14 cellular contexts compared by ENCODE assay signal in the genomic region with DNA sequence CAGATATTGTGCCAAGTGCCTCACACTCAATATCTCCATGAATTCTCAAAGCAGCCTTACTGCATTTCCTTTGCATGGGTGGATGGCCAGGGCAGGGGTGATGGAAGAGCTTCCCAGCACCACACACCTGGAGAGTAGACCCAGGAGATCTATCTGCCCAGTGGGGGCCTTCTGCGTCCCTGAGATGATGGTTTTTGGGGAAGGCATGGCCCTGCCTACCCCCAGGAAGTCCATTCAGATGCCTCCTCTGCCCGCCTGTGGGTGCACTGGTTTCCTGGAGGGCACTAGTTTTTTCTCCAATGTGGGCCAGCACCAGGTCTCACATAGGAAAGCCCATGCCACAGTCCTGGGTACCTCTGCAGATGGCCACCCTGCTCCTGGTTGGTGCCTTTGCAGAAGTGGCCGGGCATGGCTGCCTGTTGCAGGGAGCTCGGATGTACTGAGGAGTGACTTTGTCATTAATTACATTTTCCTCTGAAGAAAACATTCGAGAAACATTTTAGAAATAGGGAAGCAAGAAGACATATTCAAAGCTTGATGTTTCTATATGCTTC. TPM values are rescaled to one million over a fixed set of nuclear protein-coding genes. Genes with fewer than 3 reads are reported as not detected.
DNase-seq lines count a peak whose midpoint lies in the region; ATAC-seq and TF ChIP-seq lines count a peak whose summit lies in the region.
"Had no signal": no experiment of that assay in that cellular context is flagged by ENCODE, and none has a peak within 500 bp of the region (broad histone marks: within the 10 kb centered on the region; RNA-seq: fewer than 3 reads in every experiment).

No MANE protein-coding gene starts in this region.

- 66% methylated on average over 2 of the region's 5 CpGs for WGBS in right lobe of liver (ENCODE audit: insufficient coverage, low coverage, low lambda C conversion rate, missing lambda C conversion rate)

- CTCF ChIA-PET in Panc1 (lab: Charles Lee) = no interaction called here

- intact Hi-C loops in Panc1 (cut with micrococcal nuclease; ENCODE audit: unreplicated experiment) = no loop called here
- intact Hi-C loops in right lobe of liver (cut with DNase I) = no loop called here

- DNase-seq in activated effector memory CD4-positive, alpha-beta T cell treated with anti-CD3 and anti-CD28 coated beads, Interleukin-2, amount 50 U/mL, for 16 hours = peak; percentile 50
- no peak for DNase-seq in activated effector memory CD4-positive, alpha-beta T cell treated with Interleukin-2 at 50 U/mL for 16 hours
- peak; percentile 13 for DNase-seq in D341Med (ENCODE audit: low spot score)
- DNase-seq in Panc1 (ENCODE audit: low read depth, low spot score) = no peak
- no peak for DNase-seq in T-helper 17 cell
- no peak for DNase-seq in right lobe of liver
- DNase-seq: AML-193; CD4-positive, alpha-beta memory T cell; H9; KG1 had no signal

- H3K4me1 Mint-ChIP-seq in T-helper 17 cell = no peaks in the 10 kb centered on the region
- H3K4me1 Mint-ChIP-seq: CD4-positive, alpha-beta memory T cell; H9 had no signal

- no peak overlapping the region for H3K4me3 Mint-ChIP-seq in T-helper 17 cell
- H3K4me3 Mint-ChIP-seq: CD4-positive, alpha-beta memory T cell; H9 had no signal

- H3K4me3 ChIP-seq in Panc1 (ENCODE audit: low read depth in 2 of 2, low read length in 2 of 2) = no peak overlapping the region
- H3K4me3 ChIP-seq in right lobe of liver = no peak overlapping the region
- H3K4me3 ChIP-seq: A549 had no signal

- no peak overlapping the region for H3K27ac Mint-ChIP-seq in T-helper 17 cell
- H3K27ac Mint-ChIP-seq: CD4-positive, alpha-beta memory T cell; H9 had no signal

- H3K36me3 ChIP-seq in Panc1 (ENCODE audit: control insufficient read depth, insufficient read depth, low read length) = no peaks in the 10 kb centered on the region
- no peaks in the 10 kb centered on the region for H3K36me3 ChIP-seq in right lobe of liver

- H3K27me3 Mint-ChIP-seq in T-helper 17 cell = no peaks in the 10 kb centered on the region
- H3K27me3 Mint-ChIP-seq: CD4-positive, alpha-beta memory T cell had no signal

- no peaks in the 10 kb centered on the region for H3K36me3 Mint-ChIP-seq in T-helper 17 cell (ENCODE audit: low read depth)
- H3K36me3 Mint-ChIP-seq: CD4-positive, alpha-beta memory T cell had no signal

- in situ Hi-C loops in Panc1 (cut with HindIII; ENCODE audit: low pct_unique_long_range_greater_than_20kb, low sequenced_read_pairs) = no loop called here

- H3K9me3 ChIP-seq in Panc1 (ENCODE audit: control insufficient read depth, insufficient read depth, low read depth, low read length) (no peaks in the 10 kb centered on the region), T-helper 17 cell (ENCODE audit: control insufficient read depth, low read length, poor library complexity, severe bottlenecking) (no peaks in the 10 kb centered on the region), right lobe of liver (no peaks in the 10 kb centered on the region)
- H3K9me3 ChIP-seq: A549 had no signal

- TF ChIP-seq POLR2A in right lobe of liver (IDR thresholded peaks at IDR 0.05) = no peak

- TF ChIP-seq CTCF in Panc1 (IDR thresholded peaks at IDR 0.05) (no peak), right lobe of liver (IDR thresholded peaks at IDR 0.05) (no peak)

- H3K27me3 ChIP-seq in Panc1 (ENCODE audit: control insufficient read depth, insufficient read depth, low read length) (no peaks in the 10 kb centered on the region), right lobe of liver (no peaks in the 10 kb centered on the region)

- H3K4me1 ChIP-seq in Panc1 (ENCODE audit: control insufficient read depth, insufficient read depth, low read length) (peaks cover 36% of the 10 kb centered on the region), right lobe of liver (no peaks in the 10 kb centered on the region)

- H3K27ac ChIP-seq in Panc1 (ENCODE audit: low read length) = peak overlapping the region; percentile 15; the same call in 1 of the 2 replicates
- no peak overlapping the region for H3K27ac ChIP-seq in right lobe of liver
- H3K27ac ChIP-seq: 22Rv1, C4-2B had no signal

- POLR2A ChIA-PET in Panc1 (lab: Charles Lee) = no interaction called here

- no peak for ATAC-seq in Panc1
- ATAC-seq in T-helper 17 cell = no peak
- ATAC-seq in GM21390 (IDR thresholded peaks at IDR 0.05; ENCODE audit: unreplicated experiment) = no peak
- no peak for ATAC-seq in right lobe of liver
- ATAC-seq: A549 had no signal

- BruUV-seq in Panc1 (replicated peaks; lab: Mats Ljungman, UMichigan) = no TSS peak

RNA-seq across cellular contexts. Expression of gene ZNF488, which starts 28.2 kb away (rescaled TPM):
- 11.8 TPM for total RNA-seq in Panc1 (2021; ENCODE audit: unreplicated experiment)
- polyA plus RNA-seq in Panc1 (2012; ENCODE audit: insufficient read length) = 3.8 TPM
- not detected for total RNA-seq in T-helper 17 cell
- not detected for total RNA-seq in right lobe of liver
- total RNA-seq: CD4-positive, alpha-beta memory T cell had no signal

Comparison
In these comparisons a context has a peak if more than half of its experiments do, and no peak if none do; other contexts are left out.
1. DNase-seq: peak in activated effector memory CD4-positive, alpha-beta T cell treated with anti-CD3 and anti-CD28 coated beads, Interleukin-2, amount 50 U/mL, for 16 hours (single experiment) and D341Med (single experiment); none in activated effector memory CD4-positive, alpha-beta T cell treated with Interleukin-2 at 50 U/mL for 16 hours (single experiment), Panc1 (single experiment), T-helper 17 cell (0 of 3) and right lobe of liver (0 of 3).
2. RNA of gene ZNF488, which starts 28.2 kb away (total RNA-seq): 11.8 TPM in Panc1 (single experiment); not detected in right lobe of liver and not detected in T-helper 17 cell; every median in the first group is over 10 times any median in the second.